ENCODE assay signal across 1 cellular context in the genomic region with DNA sequence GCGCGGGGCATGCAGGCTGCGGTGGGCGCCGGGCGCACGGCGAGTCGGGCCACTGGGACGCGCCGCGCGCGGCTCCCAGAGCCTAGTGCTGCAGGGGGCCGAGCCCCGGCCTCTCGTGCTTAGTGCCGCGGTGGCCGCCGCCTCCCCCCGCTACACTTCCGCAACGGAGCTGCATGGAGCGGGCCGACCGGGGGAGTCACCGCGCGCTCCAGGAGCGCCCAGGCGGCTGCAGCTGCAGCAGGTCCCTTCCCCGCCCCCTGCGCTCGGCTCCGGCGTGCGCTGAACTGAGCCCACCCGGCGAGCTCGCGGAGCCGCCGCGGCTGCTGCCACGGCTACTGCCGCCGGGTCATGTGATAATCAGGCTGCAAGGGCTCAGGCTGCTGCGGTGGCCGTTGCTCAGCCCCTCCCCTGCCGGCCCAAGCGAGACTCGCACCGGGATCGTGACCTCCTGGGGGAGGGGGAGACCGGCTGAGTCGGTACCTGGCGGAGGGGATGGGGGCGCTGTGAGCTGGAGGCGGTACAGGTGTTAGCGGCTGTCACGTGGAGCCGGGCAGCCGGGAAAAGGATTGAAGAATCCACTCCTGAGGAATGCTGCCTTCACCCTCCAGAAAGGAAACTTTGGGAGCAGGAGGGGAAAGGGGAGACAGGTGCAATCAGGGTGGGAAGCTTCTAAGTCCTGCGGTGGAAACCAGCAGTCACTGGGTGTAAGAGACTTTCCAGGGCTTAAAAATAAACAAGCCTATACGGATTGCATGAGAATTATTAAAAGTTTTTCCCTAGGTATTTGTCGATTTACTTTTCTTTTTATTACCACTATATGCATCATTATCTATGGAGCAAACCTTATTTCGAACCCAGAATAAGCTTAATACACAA.
A peak's percentile ranks its signal among the peaks of the same experiment; 100 is the strongest.
TF ChIP-seq lines count a peak whose summit lies in the region.

A gene with protein sequence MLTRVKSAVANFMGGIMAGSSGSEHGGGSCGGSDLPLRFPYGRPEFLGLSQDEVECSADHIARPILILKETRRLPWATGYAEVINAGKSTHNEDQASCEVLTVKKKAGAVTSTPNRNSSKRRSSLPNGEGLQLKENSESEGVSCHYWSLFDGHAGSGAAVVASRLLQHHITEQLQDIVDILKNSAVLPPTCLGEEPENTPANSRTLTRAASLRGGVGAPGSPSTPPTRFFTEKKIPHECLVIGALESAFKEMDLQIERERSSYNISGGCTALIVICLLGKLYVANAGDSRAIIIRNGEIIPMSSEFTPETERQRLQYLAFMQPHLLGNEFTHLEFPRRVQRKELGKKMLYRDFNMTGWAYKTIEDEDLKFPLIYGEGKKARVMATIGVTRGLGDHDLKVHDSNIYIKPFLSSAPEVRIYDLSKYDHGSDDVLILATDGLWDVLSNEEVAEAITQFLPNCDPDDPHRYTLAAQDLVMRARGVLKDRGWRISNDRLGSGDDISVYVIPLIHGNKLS (minus strand): TSS at position 352 of the 876 bp plus-strand sequence. CDS start 414 bp downstream, outside the sequence.

TF ChIP-seq in K562, 482 proteins besides CTCF, POLR2A, EP300 and RAD21 (continued from another document and continues in another):
- TF ChIP-seq, protein P1, sequence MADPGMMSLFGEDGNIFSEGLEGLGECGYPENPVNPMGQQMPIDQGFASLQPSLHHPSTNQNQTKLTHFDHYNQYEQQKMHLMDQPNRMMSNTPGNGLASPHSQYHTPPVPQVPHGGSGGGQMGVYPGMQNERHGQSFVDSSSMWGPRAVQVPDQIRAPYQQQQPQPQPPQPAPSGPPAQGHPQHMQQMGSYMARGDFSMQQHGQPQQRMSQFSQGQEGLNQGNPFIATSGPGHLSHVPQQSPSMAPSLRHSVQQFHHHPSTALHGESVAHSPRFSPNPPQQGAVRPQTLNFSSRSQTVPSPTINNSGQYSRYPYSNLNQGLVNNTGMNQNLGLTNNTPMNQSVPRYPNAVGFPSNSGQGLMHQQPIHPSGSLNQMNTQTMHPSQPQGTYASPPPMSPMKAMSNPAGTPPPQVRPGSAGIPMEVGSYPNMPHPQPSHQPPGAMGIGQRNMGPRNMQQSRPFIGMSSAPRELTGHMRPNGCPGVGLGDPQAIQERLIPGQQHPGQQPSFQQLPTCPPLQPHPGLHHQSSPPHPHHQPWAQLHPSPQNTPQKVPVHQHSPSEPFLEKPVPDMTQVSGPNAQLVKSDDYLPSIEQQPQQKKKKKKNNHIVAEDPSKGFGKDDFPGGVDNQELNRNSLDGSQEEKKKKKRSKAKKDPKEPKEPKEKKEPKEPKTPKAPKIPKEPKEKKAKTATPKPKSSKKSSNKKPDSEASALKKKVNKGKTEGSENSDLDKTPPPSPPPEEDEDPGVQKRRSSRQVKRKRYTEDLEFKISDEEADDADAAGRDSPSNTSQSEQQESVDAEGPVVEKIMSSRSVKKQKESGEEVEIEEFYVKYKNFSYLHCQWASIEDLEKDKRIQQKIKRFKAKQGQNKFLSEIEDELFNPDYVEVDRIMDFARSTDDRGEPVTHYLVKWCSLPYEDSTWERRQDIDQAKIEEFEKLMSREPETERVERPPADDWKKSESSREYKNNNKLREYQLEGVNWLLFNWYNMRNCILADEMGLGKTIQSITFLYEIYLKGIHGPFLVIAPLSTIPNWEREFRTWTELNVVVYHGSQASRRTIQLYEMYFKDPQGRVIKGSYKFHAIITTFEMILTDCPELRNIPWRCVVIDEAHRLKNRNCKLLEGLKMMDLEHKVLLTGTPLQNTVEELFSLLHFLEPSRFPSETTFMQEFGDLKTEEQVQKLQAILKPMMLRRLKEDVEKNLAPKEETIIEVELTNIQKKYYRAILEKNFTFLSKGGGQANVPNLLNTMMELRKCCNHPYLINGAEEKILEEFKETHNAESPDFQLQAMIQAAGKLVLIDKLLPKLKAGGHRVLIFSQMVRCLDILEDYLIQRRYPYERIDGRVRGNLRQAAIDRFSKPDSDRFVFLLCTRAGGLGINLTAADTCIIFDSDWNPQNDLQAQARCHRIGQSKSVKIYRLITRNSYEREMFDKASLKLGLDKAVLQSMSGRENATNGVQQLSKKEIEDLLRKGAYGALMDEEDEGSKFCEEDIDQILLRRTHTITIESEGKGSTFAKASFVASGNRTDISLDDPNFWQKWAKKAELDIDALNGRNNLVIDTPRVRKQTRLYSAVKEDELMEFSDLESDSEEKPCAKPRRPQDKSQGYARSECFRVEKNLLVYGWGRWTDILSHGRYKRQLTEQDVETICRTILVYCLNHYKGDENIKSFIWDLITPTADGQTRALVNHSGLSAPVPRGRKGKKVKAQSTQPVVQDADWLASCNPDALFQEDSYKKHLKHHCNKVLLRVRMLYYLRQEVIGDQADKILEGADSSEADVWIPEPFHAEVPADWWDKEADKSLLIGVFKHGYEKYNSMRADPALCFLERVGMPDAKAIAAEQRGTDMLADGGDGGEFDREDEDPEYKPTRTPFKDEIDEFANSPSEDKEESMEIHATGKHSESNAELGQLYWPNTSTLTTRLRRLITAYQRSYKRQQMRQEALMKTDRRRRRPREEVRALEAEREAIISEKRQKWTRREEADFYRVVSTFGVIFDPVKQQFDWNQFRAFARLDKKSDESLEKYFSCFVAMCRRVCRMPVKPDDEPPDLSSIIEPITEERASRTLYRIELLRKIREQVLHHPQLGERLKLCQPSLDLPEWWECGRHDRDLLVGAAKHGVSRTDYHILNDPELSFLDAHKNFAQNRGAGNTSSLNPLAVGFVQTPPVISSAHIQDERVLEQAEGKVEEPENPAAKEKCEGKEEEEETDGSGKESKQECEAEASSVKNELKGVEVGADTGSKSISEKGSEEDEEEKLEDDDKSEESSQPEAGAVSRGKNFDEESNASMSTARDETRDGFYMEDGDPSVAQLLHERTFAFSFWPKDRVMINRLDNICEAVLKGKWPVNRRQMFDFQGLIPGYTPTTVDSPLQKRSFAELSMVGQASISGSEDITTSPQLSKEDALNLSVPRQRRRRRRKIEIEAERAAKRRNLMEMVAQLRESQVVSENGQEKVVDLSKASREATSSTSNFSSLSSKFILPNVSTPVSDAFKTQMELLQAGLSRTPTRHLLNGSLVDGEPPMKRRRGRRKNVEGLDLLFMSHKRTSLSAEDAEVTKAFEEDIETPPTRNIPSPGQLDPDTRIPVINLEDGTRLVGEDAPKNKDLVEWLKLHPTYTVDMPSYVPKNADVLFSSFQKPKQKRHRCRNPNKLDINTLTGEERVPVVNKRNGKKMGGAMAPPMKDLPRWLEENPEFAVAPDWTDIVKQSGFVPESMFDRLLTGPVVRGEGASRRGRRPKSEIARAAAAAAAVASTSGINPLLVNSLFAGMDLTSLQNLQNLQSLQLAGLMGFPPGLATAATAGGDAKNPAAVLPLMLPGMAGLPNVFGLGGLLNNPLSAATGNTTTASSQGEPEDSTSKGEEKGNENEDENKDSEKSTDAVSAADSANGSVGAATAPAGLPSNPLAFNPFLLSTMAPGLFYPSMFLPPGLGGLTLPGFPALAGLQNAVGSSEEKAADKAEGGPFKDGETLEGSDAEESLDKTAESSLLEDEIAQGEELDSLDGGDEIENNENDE (IDR thresholded peaks at IDR 0.05; ENCODE audit: low read depth, low read length), result no peak
- TF ChIP-seq PHF8 (IDR thresholded peaks at IDR 0.05; ENCODE audit: borderline replicate concordance, low read length) (peak; percentile 74; the same call in 1 of the 2 replicates), KDM1A (IDR thresholded peaks at IDR 0.05) (peak; percentile 24 to 91; a peak in 3 of 4 replicates), HNRNPK (IDR thresholded peaks at IDR 0.05; ENCODE audit: low read depth, low read length, poor library complexity, severe bottlenecking) (no peak), KAT8 (IDR thresholded peaks at IDR 0.05; ENCODE audit: low read depth) (no peak), POLR2B (IDR thresholded peaks at IDR 0.05; ENCODE audit: low read depth, partially characterized antibody) (no peak), XRCC4 (IDR thresholded peaks at IDR 0.05; ENCODE audit: extremely low read depth, insufficient read depth, insufficient read length) (no peak), SMAD1 (IDR thresholded peaks at IDR 0.05; ENCODE audit: low read depth, low read length, partially characterized antibody) (peak; percentile 40), DPF2 (IDR thresholded peaks at IDR 0.05) (0 out of 2 replicates have a peak, but pooled peaks have one; percentile 21), ELF1 (tag; IDR thresholded peaks at IDR 0.05) (peak; percentile 65; the same call in 1 of the 2 replicates), SIRT6 (IDR thresholded peaks at IDR 0.05; ENCODE audit: low read depth, low read length) (no peak), HOXB6 (CRISPR knock-in tag; IDR thresholded peaks at IDR 0.05; ENCODE audit: borderline replicate concordance) (no peak), ASH1L (IDR thresholded peaks at IDR 0.05; ENCODE audit: borderline replicate concordance, low read depth, partially characterized antibody) (no peak), CEBPG (CRISPR knock-in tag; IDR thresholded peaks at IDR 0.05) (no peak), CEBPG (tag; conservative IDR thresholded peaks at IDR 0.05 in 1 of 2, IDR thresholded peaks at IDR 0.05 in 1 of 2) (no peak), RBM14 (IDR thresholded peaks at IDR 0.05; ENCODE audit: borderline replicate concordance, insufficient read depth, low read depth, low read length) (no peak)
- TF ChIP-seq, protein P2, sequence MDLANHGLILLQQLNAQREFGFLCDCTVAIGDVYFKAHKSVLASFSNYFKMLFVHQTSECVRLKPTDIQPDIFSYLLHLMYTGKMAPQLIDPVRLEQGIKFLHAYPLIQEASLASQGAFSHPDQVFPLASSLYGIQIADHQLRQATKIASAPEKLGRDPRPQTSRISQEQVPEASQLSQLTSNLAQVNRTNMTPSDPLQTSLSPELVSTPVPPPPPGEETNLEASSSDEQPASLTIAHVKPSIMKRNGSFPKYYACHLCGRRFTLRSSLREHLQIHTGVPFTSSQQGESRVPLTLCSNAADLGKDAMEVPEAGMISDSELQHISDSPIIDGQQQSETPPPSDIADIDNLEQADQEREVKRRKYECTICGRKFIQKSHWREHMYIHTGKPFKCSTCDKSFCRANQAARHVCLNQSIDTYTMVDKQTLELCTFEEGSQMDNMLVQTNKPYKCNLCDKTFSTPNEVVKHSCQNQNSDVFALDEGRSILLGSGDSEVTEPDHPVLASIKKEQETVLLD (IDR thresholded peaks at IDR 0.05), result no peak
- TF ChIP-seq, protein P3, sequence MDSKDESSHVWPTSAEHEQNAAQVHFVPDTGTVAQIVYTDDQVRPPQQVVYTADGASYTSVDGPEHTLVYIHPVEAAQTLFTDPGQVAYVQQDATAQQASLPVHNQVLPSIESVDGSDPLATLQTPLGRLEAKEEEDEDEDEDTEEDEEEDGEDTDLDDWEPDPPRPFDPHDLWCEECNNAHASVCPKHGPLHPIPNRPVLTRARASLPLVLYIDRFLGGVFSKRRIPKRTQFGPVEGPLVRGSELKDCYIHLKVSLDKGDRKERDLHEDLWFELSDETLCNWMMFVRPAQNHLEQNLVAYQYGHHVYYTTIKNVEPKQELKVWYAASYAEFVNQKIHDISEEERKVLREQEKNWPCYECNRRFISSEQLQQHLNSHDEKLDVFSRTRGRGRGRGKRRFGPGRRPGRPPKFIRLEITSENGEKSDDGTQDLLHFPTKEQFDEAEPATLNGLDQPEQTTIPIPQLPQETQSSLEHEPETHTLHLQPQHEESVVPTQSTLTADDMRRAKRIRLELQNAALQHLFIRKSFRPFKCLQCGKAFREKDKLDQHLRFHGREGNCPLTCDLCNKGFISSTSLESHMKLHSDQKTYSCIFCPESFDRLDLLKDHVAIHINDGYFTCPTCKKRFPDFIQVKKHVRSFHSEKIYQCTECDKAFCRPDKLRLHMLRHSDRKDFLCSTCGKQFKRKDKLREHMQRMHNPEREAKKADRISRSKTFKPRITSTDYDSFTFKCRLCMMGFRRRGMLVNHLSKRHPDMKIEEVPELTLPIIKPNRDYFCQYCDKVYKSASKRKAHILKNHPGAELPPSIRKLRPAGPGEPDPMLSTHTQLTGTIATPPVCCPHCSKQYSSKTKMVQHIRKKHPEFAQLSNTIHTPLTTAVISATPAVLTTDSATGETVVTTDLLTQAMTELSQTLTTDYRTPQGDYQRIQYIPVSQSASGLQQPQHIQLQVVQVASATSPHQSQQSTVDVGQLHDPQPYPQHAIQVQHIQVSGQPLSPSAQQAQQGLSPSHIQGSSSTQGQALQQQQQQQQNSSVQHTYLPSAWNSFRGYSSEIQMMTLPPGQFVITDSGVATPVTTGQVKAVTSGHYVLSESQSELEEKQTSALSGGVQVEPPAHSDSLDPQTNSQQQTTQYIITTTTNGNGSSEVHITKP (IDR thresholded peaks at IDR 0.05; ENCODE audit: partially characterized antibody), result no peak
- TF ChIP-seq, protein P4, sequence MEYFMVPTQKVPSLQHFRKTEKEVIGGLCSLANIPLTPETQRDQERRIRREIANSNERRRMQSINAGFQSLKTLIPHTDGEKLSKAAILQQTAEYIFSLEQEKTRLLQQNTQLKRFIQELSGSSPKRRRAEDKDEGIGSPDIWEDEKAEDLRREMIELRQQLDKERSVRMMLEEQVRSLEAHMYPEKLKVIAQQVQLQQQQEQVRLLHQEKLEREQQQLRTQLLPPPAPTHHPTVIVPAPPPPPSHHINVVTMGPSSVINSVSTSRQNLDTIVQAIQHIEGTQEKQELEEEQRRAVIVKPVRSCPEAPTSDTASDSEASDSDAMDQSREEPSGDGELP (CRISPR knock-in tag; IDR thresholded peaks at IDR 0.05; ENCODE audit: borderline replicate concordance), result peak; percentile 83
- TF ChIP-seq, protein P5, sequence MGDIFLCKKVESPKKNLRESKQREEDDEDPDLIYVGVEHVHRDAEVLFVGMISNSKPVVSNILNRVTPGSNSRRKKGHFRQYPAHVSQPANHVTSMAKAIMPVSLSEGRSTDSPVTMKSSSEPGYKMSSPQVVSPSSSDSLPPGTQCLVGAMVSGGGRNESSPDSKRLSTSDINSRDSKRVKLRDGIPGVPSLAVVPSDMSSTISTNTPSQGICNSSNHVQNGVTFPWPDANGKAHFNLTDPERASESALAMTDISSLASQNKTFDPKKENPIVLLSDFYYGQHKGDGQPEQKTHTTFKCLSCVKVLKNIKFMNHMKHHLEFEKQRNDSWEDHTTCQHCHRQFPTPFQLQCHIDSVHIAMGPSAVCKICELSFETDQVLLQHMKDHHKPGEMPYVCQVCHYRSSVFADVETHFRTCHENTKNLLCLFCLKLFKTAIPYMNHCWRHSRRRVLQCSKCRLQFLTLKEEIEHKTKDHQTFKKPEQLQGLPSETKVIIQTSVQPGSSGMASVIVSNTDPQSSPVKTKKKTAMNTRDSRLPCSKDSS (IDR thresholded peaks at IDR 0.05; ENCODE audit: low read depth, partially characterized antibody), result no peak
- TF ChIP-seq, protein P6, sequence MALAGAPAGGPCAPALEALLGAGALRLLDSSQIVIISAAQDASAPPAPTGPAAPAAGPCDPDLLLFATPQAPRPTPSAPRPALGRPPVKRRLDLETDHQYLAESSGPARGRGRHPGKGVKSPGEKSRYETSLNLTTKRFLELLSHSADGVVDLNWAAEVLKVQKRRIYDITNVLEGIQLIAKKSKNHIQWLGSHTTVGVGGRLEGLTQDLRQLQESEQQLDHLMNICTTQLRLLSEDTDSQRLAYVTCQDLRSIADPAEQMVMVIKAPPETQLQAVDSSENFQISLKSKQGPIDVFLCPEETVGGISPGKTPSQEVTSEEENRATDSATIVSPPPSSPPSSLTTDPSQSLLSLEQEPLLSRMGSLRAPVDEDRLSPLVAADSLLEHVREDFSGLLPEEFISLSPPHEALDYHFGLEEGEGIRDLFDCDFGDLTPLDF (CRISPR knock-in tag; IDR thresholded peaks at IDR 0.05), result no peak
- TF ChIP-seq, protein P7, sequence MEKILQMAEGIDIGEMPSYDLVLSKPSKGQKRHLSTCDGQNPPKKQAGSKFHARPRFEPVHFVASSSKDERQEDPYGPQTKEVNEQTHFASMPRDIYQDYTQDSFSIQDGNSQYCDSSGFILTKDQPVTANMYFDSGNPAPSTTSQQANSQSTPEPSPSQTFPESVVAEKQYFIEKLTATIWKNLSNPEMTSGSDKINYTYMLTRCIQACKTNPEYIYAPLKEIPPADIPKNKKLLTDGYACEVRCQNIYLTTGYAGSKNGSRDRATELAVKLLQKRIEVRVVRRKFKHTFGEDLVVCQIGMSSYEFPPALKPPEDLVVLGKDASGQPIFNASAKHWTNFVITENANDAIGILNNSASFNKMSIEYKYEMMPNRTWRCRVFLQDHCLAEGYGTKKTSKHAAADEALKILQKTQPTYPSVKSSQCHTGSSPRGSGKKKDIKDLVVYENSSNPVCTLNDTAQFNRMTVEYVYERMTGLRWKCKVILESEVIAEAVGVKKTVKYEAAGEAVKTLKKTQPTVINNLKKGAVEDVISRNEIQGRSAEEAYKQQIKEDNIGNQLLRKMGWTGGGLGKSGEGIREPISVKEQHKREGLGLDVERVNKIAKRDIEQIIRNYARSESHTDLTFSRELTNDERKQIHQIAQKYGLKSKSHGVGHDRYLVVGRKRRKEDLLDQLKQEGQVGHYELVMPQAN (IDR thresholded peaks at IDR 0.05; ENCODE audit: borderline replicate concordance), result peak; percentile 25; the same call in 1 of the 2 replicates
